In genomic region chr1:66957938-66958337, GRCh38 we compare ENCODE assay signal across 16 cellular contexts. TPM values are rescaled to one million over a fixed set of nuclear protein-coding genes. Genes with fewer than 3 reads are reported as not detected.
A peak's percentile ranks its signal among the peaks of the same experiment; 100 is the strongest.
DNase-seq lines count a peak whose midpoint lies in the region; ATAC-seq and TF ChIP-seq lines count a peak whose summit lies in the region.
"Had no signal": no experiment of that assay in that cellular context is flagged by ENCODE, and none has a peak within 500 bp of the region (broad histone marks: within the 10 kb centered on the region; RNA-seq: fewer than 3 reads in every experiment).

No MANE protein-coding gene starts in this region.

- DNase-seq in activated CD8-positive, alpha-beta T cell treated with anti-CD3 and anti-CD28 coated beads for 36 hours: no peak
- no peak for DNase-seq in activated CD8-positive, alpha-beta T cell treated with anti-CD3 and anti-CD28 coated beads, Interleukin-2, amount 10 ng/mL, durations not matched to agents 7 days and 5 days
- no peak for DNase-seq in CD4-positive, CD25-positive, alpha-beta regulatory T cell
- DNase-seq in T-cell (no peak), HEK293T (ENCODE audit: extremely low spot score) (no peak), osteoblast (ENCODE audit: insufficient read length, low spot score, missing footprints) (no peak)
- no peak for DNase-seq in naive thymus-derived CD4-positive, alpha-beta T cell
- DNase-seq: 8988T; CD4-positive, alpha-beta T cell; COR-L47; DMS153; DND-41; GF-D8; HCEC 1CT had no signal

- POLR2A ChIA-PET in activated CD8-positive, alpha-beta T cell treated with anti-CD3 and anti-CD28 coated beads for 36 hours (lab: Charles Lee): no interaction called here
- POLR2A ChIA-PET in activated CD8-positive, alpha-beta T cell treated with anti-CD3 and anti-CD28 coated beads, Interleukin-2, amount 10 ng/mL, durations not matched to agents 7 days and 5 days (lab: Charles Lee): no interaction called here
- POLR2A ChIA-PET in T-cell (lab: Charles Lee) (interaction anchor here (0.6 kb wide), 2 partner anchors 12 to 457 kb away, joined by 4 to 10 read pairs; no protein-coding TSS in a partner anchor), HEK293T (lab: Yijun Ruan, JAX) (no interaction called here)
- POLR2A ChIA-PET in naive thymus-derived CD4-positive, alpha-beta T cell (lab: Charles Lee): interaction anchor here (0.9 kb wide), 1 partner anchor 27 kb away, joined by 4 read pairs; no protein-coding TSS in a partner anchor

- H3K27me3 Mint-ChIP-seq in activated CD8-positive, alpha-beta T cell treated with anti-CD3 and anti-CD28 coated beads for 36 hours: no peaks in the 10 kb centered on the region
- H3K27me3 Mint-ChIP-seq in activated CD8-positive, alpha-beta T cell treated with anti-CD3 and anti-CD28 coated beads, Interleukin-2, amount 10 ng/mL, durations not matched to agents 7 days and 5 days (ENCODE audit: low read depth): no peaks in the 10 kb centered on the region
- H3K27me3 Mint-ChIP-seq in CD4-positive, CD25-positive, alpha-beta regulatory T cell: no peaks in the 10 kb centered on the region
- no peaks in the 10 kb centered on the region for H3K27me3 Mint-ChIP-seq in T-cell
- H3K27me3 Mint-ChIP-seq in naive thymus-derived CD4-positive, alpha-beta T cell: no peaks in the 10 kb centered on the region
- H3K27me3 Mint-ChIP-seq: CD4-positive, alpha-beta T cell had no signal

- peaks cover 45% of the 10 kb centered on the region for H3K4me1 Mint-ChIP-seq in activated CD8-positive, alpha-beta T cell treated with anti-CD3 and anti-CD28 coated beads for 36 hours (ENCODE audit: low read depth)
- peaks cover 19% of the 10 kb centered on the region for H3K4me1 Mint-ChIP-seq in activated CD8-positive, alpha-beta T cell treated with anti-CD3 and anti-CD28 coated beads, Interleukin-2, amount 10 ng/mL, durations not matched to agents 7 days and 5 days (ENCODE audit: low read depth)
- peaks cover 47 to 65% (median 55%) of the 10 kb centered on the region in 4 donors for H3K4me1 Mint-ChIP-seq in CD4-positive, CD25-positive, alpha-beta regulatory T cell
- H3K4me1 Mint-ChIP-seq in T-cell: peaks cover 63 to 72% (median 68%) of the 10 kb centered on the region in 3 donors
- H3K4me1 Mint-ChIP-seq in naive thymus-derived CD4-positive, alpha-beta T cell: peaks cover 16 to 79% (median 62%) of the 10 kb centered on the region in 7 donors

- CTCF ChIA-PET in activated CD8-positive, alpha-beta T cell treated with anti-CD3 and anti-CD28 coated beads for 36 hours (lab: Charles Lee): interaction anchor here (1.0 kb wide), 1 partner anchor 191 kb away, joined by 3 read pairs; no protein-coding TSS in a partner anchor
- CTCF ChIA-PET in activated CD8-positive, alpha-beta T cell treated with anti-CD3 and anti-CD28 coated beads, Interleukin-2, amount 10 ng/mL, durations not matched to agents 7 days and 5 days (lab: Charles Lee): no interaction called here
- CTCF ChIA-PET in T-cell (lab: Charles Lee): interaction anchor here (0.6 to 1.0 kb wide), 2 partner anchors 12 to 102 kb away, joined by 3 to 5 read pairs; no protein-coding TSS in a partner anchor
- CTCF ChIA-PET in naive thymus-derived CD4-positive, alpha-beta T cell (lab: Charles Lee): no interaction called here
- CTCF ChIA-PET in HEK293T (lab: Yijun Ruan, JAX): no interaction called here

- no peaks in the 10 kb centered on the region for H3K9me3 ChIP-seq in CD4-positive, CD25-positive, alpha-beta regulatory T cell (ENCODE audit: control insufficient read depth in 2 of 2, low read length in 2 of 2)
- H3K9me3 ChIP-seq in naive thymus-derived CD4-positive, alpha-beta T cell (ENCODE audit: control insufficient read depth in 2 of 3, low read length in 3 of 3): no peaks in the 10 kb centered on the region
- no peaks in the 10 kb centered on the region for H3K9me3 ChIP-seq in osteoblast (ENCODE audit: low read depth, low read length)
- H3K9me3 ChIP-seq: BLaER1 treated with 17β-estradiol and CSF1 and Interleukin-3, amounts not matched to agents 10 nM and 100 nM had no signal

- intact Hi-C loops in activated CD8-positive, alpha-beta T cell treated with anti-CD3 and anti-CD28 coated beads for 36 hours (cut with micrococcal nuclease): no loop called here
- intact Hi-C loops in naive thymus-derived CD4-positive, alpha-beta T cell (cut with micrococcal nuclease): loop anchor here in 1 of 2 donors (2.0 kb wide), 1 partner anchor 13 kb away; no protein-coding TSS in a partner anchor

- H3K4me3 Mint-ChIP-seq in activated CD8-positive, alpha-beta T cell treated with anti-CD3 and anti-CD28 coated beads for 36 hours: no peak overlapping the region
- no peak overlapping the region for H3K4me3 Mint-ChIP-seq in activated CD8-positive, alpha-beta T cell treated with anti-CD3 and anti-CD28 coated beads, Interleukin-2, amount 10 ng/mL, durations not matched to agents 7 days and 5 days
- H3K4me3 Mint-ChIP-seq in CD4-positive, CD25-positive, alpha-beta regulatory T cell: no peak overlapping the region
- H3K4me3 Mint-ChIP-seq in T-cell: no peak overlapping the region
- no peak overlapping the region for H3K4me3 Mint-ChIP-seq in naive thymus-derived CD4-positive, alpha-beta T cell
- H3K4me3 Mint-ChIP-seq: CD4-positive, alpha-beta T cell had no signal

- no peak for ATAC-seq in activated CD8-positive, alpha-beta T cell treated with anti-CD3 and anti-CD28 coated beads for 36 hours
- ATAC-seq in activated CD8-positive, alpha-beta T cell treated with anti-CD3 and anti-CD28 coated beads, Interleukin-2, amount 10 ng/mL, durations not matched to agents 7 days and 5 days: no peak
- no peak for ATAC-seq in CD4-positive, CD25-positive, alpha-beta regulatory T cell (ENCODE audit: low read depth in 2 of 2)
- no peak for ATAC-seq in T-cell (replicated peaks in 1 of 4)
- ATAC-seq in naive thymus-derived CD4-positive, alpha-beta T cell: no peak
- ATAC-seq: K562 had no signal

- H3K79me2 ChIP-seq in osteoblast (ENCODE audit: insufficient read depth, low read length): peaks cover 66% of the 10 kb centered on the region

- H3K9me3 Mint-ChIP-seq in activated CD8-positive, alpha-beta T cell treated with anti-CD3 and anti-CD28 coated beads for 36 hours: no peaks in the 10 kb centered on the region
- no peaks in the 10 kb centered on the region for H3K9me3 Mint-ChIP-seq in activated CD8-positive, alpha-beta T cell treated with anti-CD3 and anti-CD28 coated beads, Interleukin-2, amount 10 ng/mL, durations not matched to agents 7 days and 5 days (ENCODE audit: insufficient read depth)
- no peaks in the 10 kb centered on the region for H3K9me3 Mint-ChIP-seq in CD4-positive, CD25-positive, alpha-beta regulatory T cell
- H3K9me3 Mint-ChIP-seq in T-cell: no peaks in the 10 kb centered on the region
- no peaks in the 10 kb centered on the region for H3K9me3 Mint-ChIP-seq in naive thymus-derived CD4-positive, alpha-beta T cell
- H3K9me3 Mint-ChIP-seq: CD4-positive, alpha-beta T cell had no signal

- H3K36me3 ChIP-seq in CD4-positive, CD25-positive, alpha-beta regulatory T cell (ENCODE audit: control insufficient read depth, insufficient read depth, low read length): peaks cover 65% of the 10 kb centered on the region
- peaks cover 5 to 19% (median 5%) of the 10 kb centered on the region in 3 experiments for H3K36me3 ChIP-seq in naive thymus-derived CD4-positive, alpha-beta T cell (ENCODE audit: control insufficient read depth in 2 of 3, insufficient read depth in 3 of 3, low read length in 3 of 3)
- H3K36me3 ChIP-seq in osteoblast (ENCODE audit: insufficient read depth, low read length): peaks cover 77% of the 10 kb centered on the region

- peak overlapping the region; percentile 16 for H3K27ac ChIP-seq in CD4-positive, CD25-positive, alpha-beta regulatory T cell (ENCODE audit: insufficient read depth, low read length, poor library complexity, severe bottlenecking)
- H3K27ac ChIP-seq in naive thymus-derived CD4-positive, alpha-beta T cell (ENCODE audit: low read depth, low read length): no peak overlapping the region
- no peak overlapping the region for H3K27ac ChIP-seq in osteoblast (ENCODE audit: low read depth, low read length)
- H3K27ac ChIP-seq: BLaER1 treated with 17β-estradiol and CSF1 and Interleukin-3, amounts not matched to agents 10 nM and 100 nM had no signal

- H3K36me3 Mint-ChIP-seq in activated CD8-positive, alpha-beta T cell treated with anti-CD3 and anti-CD28 coated beads for 36 hours (ENCODE audit: low read depth): peaks cover 53% of the 10 kb centered on the region
- peaks cover 72% of the 10 kb centered on the region for H3K36me3 Mint-ChIP-seq in activated CD8-positive, alpha-beta T cell treated with anti-CD3 and anti-CD28 coated beads, Interleukin-2, amount 10 ng/mL, durations not matched to agents 7 days and 5 days (ENCODE audit: low read depth)
- peaks cover 58% of the 10 kb centered on the region for H3K36me3 Mint-ChIP-seq in CD4-positive, CD25-positive, alpha-beta regulatory T cell
- H3K36me3 Mint-ChIP-seq in T-cell: peaks cover 58% of the 10 kb centered on the region
- peaks cover 8 to 58% (median 24%) of the 10 kb centered on the region in 5 donors for H3K36me3 Mint-ChIP-seq in naive thymus-derived CD4-positive, alpha-beta T cell

- H3K27ac Mint-ChIP-seq in activated CD8-positive, alpha-beta T cell treated with anti-CD3 and anti-CD28 coated beads for 36 hours: peak overlapping the region; percentile 62
- H3K27ac Mint-ChIP-seq in activated CD8-positive, alpha-beta T cell treated with anti-CD3 and anti-CD28 coated beads, Interleukin-2, amount 10 ng/mL, durations not matched to agents 7 days and 5 days: no peak overlapping the region
- H3K27ac Mint-ChIP-seq in CD4-positive, CD25-positive, alpha-beta regulatory T cell: peak overlapping the region in 1 of 3 donors; percentile 4
- peak overlapping the region; percentile 11 to 30 for H3K27ac Mint-ChIP-seq in T-cell
- peak overlapping the region in 6 of 9 donors; percentile 17 to 85 (median 54) for H3K27ac Mint-ChIP-seq in naive thymus-derived CD4-positive, alpha-beta T cell

- H4K20me1 ChIP-seq in osteoblast (ENCODE audit: insufficient read depth, low read length): peaks cover 3% of the 10 kb centered on the region

- no peak for TF ChIP-seq CTCF in activated CD8-positive, alpha-beta T cell treated with anti-CD3 and anti-CD28 coated beads for 36 hours (IDR thresholded peaks at IDR 0.05)
- no peak for TF ChIP-seq CTCF in osteoblast (IDR thresholded peaks at IDR 0.05; ENCODE audit: extremely low read depth, low read depth, low read length)

- no peak overlapping the region for H2AFZ ChIP-seq in osteoblast (ENCODE audit: low read length)

- H3K4me3 ChIP-seq in CD4-positive, CD25-positive, alpha-beta regulatory T cell (ENCODE audit: low read depth, low read length): no peak overlapping the region
- H3K4me3 ChIP-seq in naive thymus-derived CD4-positive, alpha-beta T cell (ENCODE audit: low read length): no peak overlapping the region
- H3K4me3 ChIP-seq in osteoblast (ENCODE audit: insufficient read depth, low read length): no peak overlapping the region
- H3K4me3 ChIP-seq: BLaER1 treated with 17β-estradiol and CSF1 and Interleukin-3, amounts not matched to agents 10 nM and 100 nM; K562 had no signal

- peaks cover 7% of the 10 kb centered on the region for H3K4me1 ChIP-seq in CD4-positive, CD25-positive, alpha-beta regulatory T cell (ENCODE audit: control insufficient read depth, insufficient read depth, low read length, poor library complexity, severe bottlenecking)
- H3K4me1 ChIP-seq in naive thymus-derived CD4-positive, alpha-beta T cell (ENCODE audit: control insufficient read depth in 2 of 2, insufficient read depth in 2 of 2, low read length in 2 of 2): peaks cover 0 to 10% of the 10 kb centered on the region in 2 donors
- H3K4me1 ChIP-seq in osteoblast (ENCODE audit: insufficient read depth, low read length): no peaks in the 10 kb centered on the region

- H3K4me2 ChIP-seq in osteoblast (ENCODE audit: insufficient read depth, low read length): no peak overlapping the region
- H3K4me2 ChIP-seq: BLaER1 treated with 17β-estradiol and CSF1 and Interleukin-3, amounts not matched to agents 10 nM and 100 nM had no signal

- no peaks in the 10 kb centered on the region for H3K27me3 ChIP-seq in CD4-positive, CD25-positive, alpha-beta regulatory T cell (ENCODE audit: control insufficient read depth, insufficient read depth, low read length)
- H3K27me3 ChIP-seq in naive thymus-derived CD4-positive, alpha-beta T cell (ENCODE audit: control insufficient read depth in 2 of 2, insufficient read depth in 2 of 2, low read length in 2 of 2): no peaks in the 10 kb centered on the region
- no peaks in the 10 kb centered on the region for H3K27me3 ChIP-seq in osteoblast (ENCODE audit: insufficient read depth, low read length)
- H3K27me3 ChIP-seq: BLaER1 treated with 17β-estradiol and CSF1 and Interleukin-3, amounts not matched to agents 10 nM and 100 nM had no signal

RNA-seq across cellular contexts. Expression of gene MIER1, which starts 33.1 kb away (rescaled TPM):
- total RNA-seq in activated CD8-positive, alpha-beta T cell treated with anti-CD3 and anti-CD28 coated beads for 36 hours: 10 to 100 TPM; 39.8 to 41.8 TPM
- 10 to 100 TPM; 49.3 to 54.1 TPM for total RNA-seq in activated CD8-positive, alpha-beta T cell treated with anti-CD3 and anti-CD28 coated beads, Interleukin-2, amount 10 ng/mL, durations not matched to agents 7 days and 5 days
- total RNA-seq in CD4-positive, CD25-positive, alpha-beta regulatory T cell: 84.8 TPM
- 10 to 100 TPM; 33.4 to 41.9 (median 36.0) TPM for polyA plus RNA-seq in CD4-positive, CD25-positive, alpha-beta regulatory T cell
- 10 to 100 TPM; 55.3 to 77.1 (median 58.1) TPM for total RNA-seq in T-cell
- total RNA-seq in naive thymus-derived CD4-positive, alpha-beta T cell: 10 to 100 TPM; 51.5 to 73.6 (median 70.9) TPM
- polyA plus RNA-seq in naive thymus-derived CD4-positive, alpha-beta T cell: 10 to 100 TPM; 35.8 to 48.2 TPM
- total RNA-seq in osteoblast: 53.2 and 58.0 TPM in 2 replicates

RNA-seq across cellular contexts. Expression of gene DNAI4, which starts 33.3 kb away (rescaled TPM):
- 1 to 10 TPM; 1.0 to 1.7 TPM for total RNA-seq in activated CD8-positive, alpha-beta T cell treated with anti-CD3 and anti-CD28 coated beads for 36 hours
- total RNA-seq in activated CD8-positive, alpha-beta T cell treated with anti-CD3 and anti-CD28 coated beads, Interleukin-2, amount 10 ng/mL, durations not matched to agents 7 days and 5 days: 1 to 10 TPM; 1.4 to 3.6 TPM
- 3.2 TPM for total RNA-seq in CD4-positive, CD25-positive, alpha-beta regulatory T cell
- 1 to 10 TPM in 2 of 4 donors, under 1 TPM in 2; 0.45 to 2.0 (median 1.4) TPM for polyA plus RNA-seq in CD4-positive, CD25-positive, alpha-beta regulatory T cell
- 10 to 100 TPM in 1 of 5 donors, 1 to 10 TPM in 4; 5.6 to 11.7 (median 7.7) TPM for total RNA-seq in T-cell
- total RNA-seq in naive thymus-derived CD4-positive, alpha-beta T cell: 10 to 100 TPM in 1 of 5 experiments, 1 to 10 TPM in 4; 1.3 to 10.7 (median 9.7) TPM
- 1 to 10 TPM; 2.2 to 2.3 TPM for polyA plus RNA-seq in naive thymus-derived CD4-positive, alpha-beta T cell
- 12.7 and 15.0 TPM in 2 replicates for total RNA-seq in osteoblast

Comparison
In these comparisons a context has a peak if more than half of its experiments do, and no peak if none do; other contexts are left out.
1. CTCF ChIA-PET loops: an anchor here in activated CD8-positive, alpha-beta T cell treated with anti-CD3 and anti-CD28 coated beads for 36 hours (1.0 kb wide) and T-cell (0.6 to 1.0 kb wide); none called in activated CD8-positive, alpha-beta T cell treated with anti-CD3 and anti-CD28 coated beads, Interleukin-2, amount 10 ng/mL, durations not matched to agents 7 days and 5 days, naive thymus-derived CD4-positive, alpha-beta T cell and HEK293T.
2. POLR2A ChIA-PET loops: an anchor here in T-cell (0.6 kb wide) and naive thymus-derived CD4-positive, alpha-beta T cell (0.9 kb wide); none called in activated CD8-positive, alpha-beta T cell treated with anti-CD3 and anti-CD28 coated beads for 36 hours, activated CD8-positive, alpha-beta T cell treated with anti-CD3 and anti-CD28 coated beads, Interleukin-2, amount 10 ng/mL, durations not matched to agents 7 days and 5 days and HEK293T.